ENCODE assay signal across 36 cellular contexts in genomic region chr13:102718746-102719145, GRCh38. TPM values are rescaled to one million over a fixed set of nuclear protein-coding genes. Genes with fewer than 3 reads are reported as not detected.
"Had no signal": no experiment of that assay in that cellular context is flagged by ENCODE, and none has a peak within 500 bp of the region (broad histone marks: within the 10 kb centered on the region; RNA-seq: fewer than 3 reads in every experiment).

No MANE protein-coding gene starts in this region.

- H3K4me1 Mint-ChIP-seq: activated CD4-positive, alpha-beta T cell treated with anti-CD3 and anti-CD28 coated beads, Interleukin-2, amount 10 ng/mL, durations not matched to agents 7 days and 5 days; mesothelial cell of epicardium; naive B cell; nephron progenitor cell; stimulated activated effector memory CD8-positive, alpha-beta T cell treated with anti-CD3 and anti-CD28 coated beads, Interleukin-12 subunit alpha, Interleukin-12 subunit beta, amount 100 ng/mL, for 72 hours had no signal

- H3K36me3 Mint-ChIP-seq: activated naive CD4-positive, alpha-beta T cell treated with anti-CD3 and anti-CD28 coated beads, Interleukin-2, amount 50 U/mL, for 72 hours; immature natural killer cell; mesothelial cell of epicardium; naive B cell; stimulated activated effector memory CD8-positive, alpha-beta T cell treated with anti-CD3 and anti-CD28 coated beads, Interleukin-12 subunit alpha, Interleukin-12 subunit beta, amount 100 ng/mL, for 72 hours; type B pancreatic cell had no signal

- DNase-seq: activated CD4-positive, alpha-beta memory T cell treated with anti-CD3 and anti-CD28 coated beads, Interleukin-2, amount 10 ng/mL, durations not matched to agents 7 days and 5 days; activated CD4-positive, alpha-beta T cell treated with anti-CD3 and anti-CD28 coated beads, Interleukin-2, amount 10 ng/mL, durations not matched to agents 7 days and 5 days; activated CD4-positive, CD25-positive, alpha-beta regulatory T cell treated with anti-CD3 and anti-CD28 coated beads, Interleukin-2, amount 50 U/mL, for 72 hours; activated T-cell treated with anti-CD3 and anti-CD28 coated beads, Interleukin-2, amount 50 U/mL, for 48 hours; anterior cingulate cortex; body of pancreas; colonic mucosa; effector CD8-positive, alpha-beta T cell; esophagus squamous epithelium; heart left ventricle; hypothalamus; immature natural killer cell; kidney; left colon; naive B cell; nephron progenitor cell; nucleus accumbens; right cardiac atrium; stimulated activated CD4-positive, alpha-beta T cell treated with anti-CD3 and anti-CD28 coated beads, Interleukin-4, amount 100 ng/mL, for 24 hours; T-helper 9 cell; uterus had no signal

- H3K4me3 Mint-ChIP-seq: activated CD4-positive, alpha-beta memory T cell treated with anti-CD3 and anti-CD28 coated beads, Interleukin-2, amount 10 ng/mL, durations not matched to agents 7 days and 5 days; activated CD4-positive, alpha-beta T cell treated with anti-CD3 and anti-CD28 coated beads, Interleukin-2, amount 10 ng/mL, durations not matched to agents 7 days and 5 days; immature natural killer cell; mesothelial cell of epicardium; naive B cell; nephron progenitor cell; stimulated activated effector memory CD8-positive, alpha-beta T cell treated with anti-CD3 and anti-CD28 coated beads, Interleukin-12 subunit alpha, Interleukin-12 subunit beta, amount 100 ng/mL, for 72 hours; stimulated activated naive CD8-positive, alpha-beta T cell treated with anti-CD3 and anti-CD28 coated beads, Interleukin-15, Interleukin-2, amounts not matched to agents 100 ng/mL and 50 ng/mL, for 24 hours; type B pancreatic cell had no signal

- H3K4me1 ChIP-seq: body of pancreas, colonic mucosa, esophagus squamous epithelium, heart left ventricle, parathyroid adenoma, uterus had no signal

- H3K27ac ChIP-seq: body of pancreas, colonic mucosa, epithelial cell of prostate, esophagus squamous epithelium, heart left ventricle, parathyroid adenoma, skin epidermis, thoracic aorta had no signal

- H3K79me2 ChIP-seq: parathyroid adenoma had no signal

- H3K27me3 ChIP-seq: body of pancreas, colonic mucosa, heart left ventricle, uterus had no signal

- H3K27ac Mint-ChIP-seq: activated CD4-positive, alpha-beta memory T cell treated with anti-CD3 and anti-CD28 coated beads, Interleukin-2, amount 10 ng/mL, durations not matched to agents 7 days and 5 days; activated CD4-positive, alpha-beta T cell treated with anti-CD3 and anti-CD28 coated beads, Interleukin-2, amount 10 ng/mL, durations not matched to agents 7 days and 5 days; activated naive CD4-positive, alpha-beta T cell treated with anti-CD3 and anti-CD28 coated beads, Interleukin-2, amount 50 U/mL, for 72 hours; activated T-helper 2 cell treated with anti-CD3 and anti-CD28 coated beads, Interferon-gamma antibody, Interleukin-2, Interleukin-4, amounts not matched to agents 10 μg/mL and 5 μg/mL and 100 μg/mL, durations not matched to agents 14 hours and 24 hours and 36 hours; mesothelial cell of epicardium; nephron progenitor cell; stimulated activated effector memory CD8-positive, alpha-beta T cell treated with anti-CD3 and anti-CD28 coated beads, Interleukin-12 subunit alpha, Interleukin-12 subunit beta, amount 100 ng/mL, for 72 hours; stimulated activated naive CD8-positive, alpha-beta T cell treated with anti-CD3 and anti-CD28 coated beads, Interleukin-15, Interleukin-2, amounts not matched to agents 100 ng/mL and 50 ng/mL, for 24 hours; type B pancreatic cell had no signal

- H3K9me3 Mint-ChIP-seq: activated CD4-positive, alpha-beta memory T cell treated with anti-CD3 and anti-CD28 coated beads, Interleukin-2, amount 10 ng/mL, durations not matched to agents 7 days and 5 days; activated CD4-positive, alpha-beta T cell treated with anti-CD3 and anti-CD28 coated beads, Interleukin-2, amount 10 ng/mL, durations not matched to agents 7 days and 5 days; activated naive CD4-positive, alpha-beta T cell treated with anti-CD3 and anti-CD28 coated beads, Interleukin-2, amount 50 U/mL, for 72 hours; activated T-helper 2 cell treated with anti-CD3 and anti-CD28 coated beads, Interferon-gamma antibody, Interleukin-2, Interleukin-4, amounts not matched to agents 10 μg/mL and 5 μg/mL and 100 μg/mL, durations not matched to agents 14 hours and 24 hours and 36 hours; immature natural killer cell; stimulated activated effector memory CD8-positive, alpha-beta T cell treated with anti-CD3 and anti-CD28 coated beads, Interleukin-12 subunit alpha, Interleukin-12 subunit beta, amount 100 ng/mL, for 72 hours; stimulated activated naive CD8-positive, alpha-beta T cell treated with anti-CD3 and anti-CD28 coated beads, Interleukin-15, Interleukin-2, amounts not matched to agents 100 ng/mL and 50 ng/mL, for 24 hours; type B pancreatic cell had no signal

- H3K36me3 ChIP-seq: colonic mucosa, esophagus squamous epithelium, heart left ventricle, thoracic aorta, uterus had no signal

- H3K9ac ChIP-seq: parathyroid adenoma had no signal

- H2AFZ ChIP-seq: parathyroid adenoma had no signal

- ATAC-seq: activated naive CD4-positive, alpha-beta T cell treated with anti-CD3 and anti-CD28 coated beads, Interleukin-2, amount 50 U/mL, for 72 hours; body of pancreas; heart left ventricle; left colon; right cardiac atrium; stimulated activated effector memory CD8-positive, alpha-beta T cell treated with anti-CD3 and anti-CD28 coated beads, Interleukin-12 subunit alpha, Interleukin-12 subunit beta, amount 100 ng/mL, for 72 hours had no signal

- H3K9me3 ChIP-seq: body of pancreas, colonic mucosa, esophagus squamous epithelium, heart left ventricle, thoracic aorta, uterus had no signal

- H3K4me3 ChIP-seq: body of pancreas, colonic mucosa, esophagus squamous epithelium, heart left ventricle, skin epidermis, thoracic aorta, uterus had no signal

- H3K27me3 Mint-ChIP-seq: type B pancreatic cell had no signal

RNA-seq across cellular contexts. Expression of gene METTL21C, which starts 23.9 kb away (rescaled TPM):
- total RNA-seq: activated CD4-positive, alpha-beta memory T cell treated with anti-CD3 and anti-CD28 coated beads, Interleukin-2, amount 10 ng/mL, durations not matched to agents 7 days and 5 days; activated CD4-positive, alpha-beta T cell treated with anti-CD3 and anti-CD28 coated beads, Interleukin-2, amount 10 ng/mL, durations not matched to agents 7 days and 5 days; activated naive CD4-positive, alpha-beta T cell treated with anti-CD3 and anti-CD28 coated beads, Interleukin-2, amount 50 U/mL, for 72 hours; activated T-helper 2 cell treated with anti-CD3 and anti-CD28 coated beads, Interferon-gamma antibody, Interleukin-2, Interleukin-4, amounts not matched to agents 10 μg/mL and 5 μg/mL and 100 μg/mL, durations not matched to agents 14 hours and 24 hours and 36 hours; body of pancreas; colonic mucosa; dermis microvascular lymphatic vessel endothelial cell; esophagus squamous epithelium; heart left ventricle; kidney; left colon; mesothelial cell of epicardium; right cardiac atrium; subcutaneous adipose tissue; T-helper 1 cell treated with Interleukin-12 subunit alpha and Interleukin-12 subunit beta and Interleukin-4 antibody, amounts not matched to agents 30 ng/mL and 1 ng/mL, for 36 hours; thoracic aorta had no signal
- polyA plus RNA-seq: adipose tissue, heart left ventricle, immature natural killer cell, liver, right cardiac atrium had no signal
